ENCODE assay signal across 17 cellular contexts in genomic region chrX:10047631-10048030, GRCh38.
DNase-seq lines count a peak whose midpoint lies in the region; ATAC-seq, FAIRE-seq and TF ChIP-seq lines count a peak whose summit lies in the region.
"Had no signal": no experiment of that assay in that cellular context is flagged by ENCODE, and none has a peak within 500 bp of the region (broad histone marks: within the 10 kb centered on the region; RNA-seq: fewer than 3 reads in every experiment).

No MANE protein-coding gene starts in this region.

- ATAC-seq in HG02981 (IDR thresholded peaks at IDR 0.05; ENCODE audit: unreplicated experiment) = no peak
- ATAC-seq: activated T-cell treated with anti-CD3 and anti-CD28 coated beads, Interleukin-2, amount 50 U/mL, for 72 hours; left lung had no signal

- H3K4me3 Mint-ChIP-seq in activated naive CD8-positive, alpha-beta T cell treated with anti-CD3 and anti-CD28 coated beads for 36 hours = no peak overlapping the region
- H3K4me3 Mint-ChIP-seq: activated T-cell treated with anti-CD3 and anti-CD28 coated beads, Interleukin-2, amount 50 U/mL, for 72 hours; CD4-positive, CD25-positive, alpha-beta regulatory T cell; stimulated activated naive CD8-positive, alpha-beta T cell treated with anti-CD3 and anti-CD28 coated beads, Interleukin-15, Interleukin-2, amounts not matched to agents 100 ng/mL and 50 ng/mL, for 24 hours had no signal

- no peaks in the 10 kb centered on the region for H3K27me3 Mint-ChIP-seq in activated naive CD8-positive, alpha-beta T cell treated with anti-CD3 and anti-CD28 coated beads for 36 hours
- H3K27me3 Mint-ChIP-seq: CD4-positive, CD25-positive, alpha-beta regulatory T cell; stimulated activated naive CD8-positive, alpha-beta T cell treated with anti-CD3 and anti-CD28 coated beads, Interleukin-15, Interleukin-2, amounts not matched to agents 100 ng/mL and 50 ng/mL, for 24 hours had no signal

- no peak overlapping the region for H3K27ac Mint-ChIP-seq in activated naive CD8-positive, alpha-beta T cell treated with anti-CD3 and anti-CD28 coated beads for 36 hours
- H3K27ac Mint-ChIP-seq: activated T-cell treated with anti-CD3 and anti-CD28 coated beads, Interleukin-2, amount 50 U/mL, for 72 hours; CD4-positive, CD25-positive, alpha-beta regulatory T cell; stimulated activated naive CD8-positive, alpha-beta T cell treated with anti-CD3 and anti-CD28 coated beads, Interleukin-15, Interleukin-2, amounts not matched to agents 100 ng/mL and 50 ng/mL, for 24 hours had no signal

- no peak for FAIRE-seq in frontal cortex (lab: Jason Lieb, UNC)

- H3K9me3 ChIP-seq in right atrium auricular region = no peaks in the 10 kb centered on the region
- H3K9me3 ChIP-seq in sigmoid colon = no peaks in the 10 kb centered on the region
- H3K9me3 ChIP-seq: breast epithelium, left lung, vagina had no signal

- intact Hi-C loops in sigmoid colon (cut with DNase I) = no loop called here

- H3K4me1 ChIP-seq in right atrium auricular region (peaks cover 0 to 62% of the 10 kb centered on the region in 2 donors), sigmoid colon (peaks cover 0 to 69% (median 53%) of the 10 kb centered on the region in 4 donors)

- no peaks in the 10 kb centered on the region for H3K36me3 Mint-ChIP-seq in activated naive CD8-positive, alpha-beta T cell treated with anti-CD3 and anti-CD28 coated beads for 36 hours

- H3K27me3 ChIP-seq in right atrium auricular region (no peaks in the 10 kb centered on the region), sigmoid colon (no peaks in the 10 kb centered on the region)
- H3K27me3 ChIP-seq: left lung, vagina had no signal

- H3K36me3 ChIP-seq in right atrium auricular region = no peaks in the 10 kb centered on the region
- H3K36me3 ChIP-seq in sigmoid colon = no peaks in the 10 kb centered on the region
- H3K36me3 ChIP-seq: breast epithelium, left lung, vagina had no signal

- DNase-seq in right atrium auricular region (ENCODE audit: low spot score) (no peak), sigmoid colon (no peak), A172 (ENCODE audit: low spot score) (no peak), frontal cortex (ENCODE audit: low spot score in 2 of 2) (no peak)
- DNase-seq in activated naive CD8-positive, alpha-beta T cell treated with anti-CD3 and anti-CD28 coated beads for 36 hours = no peak
- DNase-seq: activated T-cell treated with anti-CD3 and anti-CD28 coated beads, Interleukin-2, amount 50 U/mL, for 72 hours; CD4-positive, CD25-positive, alpha-beta regulatory T cell; DMS153; left lung; NCI-H1694 had no signal

- TF ChIP-seq CTCF in C4-2B (conservative IDR thresholded peaks at IDR 0.05) = no peak
- TF ChIP-seq CTCF in VCaP (conservative IDR thresholded peaks at IDR 0.05) = no peak
- no peak for TF ChIP-seq CTCF in right atrium auricular region (IDR thresholded peaks at IDR 0.05)
- TF ChIP-seq CTCF in sigmoid colon (IDR thresholded peaks at IDR 0.05) = no peak

- H3K4me1 Mint-ChIP-seq in activated naive CD8-positive, alpha-beta T cell treated with anti-CD3 and anti-CD28 coated beads for 36 hours = peaks cover 11% of the 10 kb centered on the region

- no peak for TF ChIP-seq POLR2A in sigmoid colon (IDR thresholded peaks at IDR 0.05)

- H3K9me3 Mint-ChIP-seq in activated naive CD8-positive, alpha-beta T cell treated with anti-CD3 and anti-CD28 coated beads for 36 hours = no peaks in the 10 kb centered on the region
- H3K9me3 Mint-ChIP-seq: activated T-cell treated with anti-CD3 and anti-CD28 coated beads, Interleukin-2, amount 50 U/mL, for 72 hours; CD4-positive, CD25-positive, alpha-beta regulatory T cell; stimulated activated naive CD8-positive, alpha-beta T cell treated with anti-CD3 and anti-CD28 coated beads, Interleukin-15, Interleukin-2, amounts not matched to agents 100 ng/mL and 50 ng/mL, for 24 hours had no signal

- no peak for TF ChIP-seq EP300 in sigmoid colon (IDR thresholded peaks at IDR 0.05)

- H3K27ac ChIP-seq in C4-2B (peak overlapping the region; percentile 75), VCaP (peak overlapping the region; percentile 71), right atrium auricular region (peak overlapping the region; percentile 16 to 20), sigmoid colon (peak overlapping the region in 3 of 4 donors; percentile 8 to 49 (median 48))
- H3K27ac ChIP-seq: breast epithelium, vagina had no signal

- WGBS in sigmoid colon, 2 donors = 79 to 89% methylated on average over 6 of the region's 6 CpGs

- H3K4me3 ChIP-seq in right atrium auricular region = no peak overlapping the region
- H3K4me3 ChIP-seq in sigmoid colon = no peak overlapping the region
- H3K4me3 ChIP-seq: breast epithelium, left lung, skin epidermis, vagina had no signal

Comparison
In these comparisons a context has a peak if more than half of its experiments do, and no peak if none do; other contexts are left out.
1. H3K27ac ChIP-seq: peak in every context shown above with its lines; median percentile 75 in C4-2B; 71 in VCaP; 48 in sigmoid colon; 18 in right atrium auricular region.